Comparison of ENCODE assay signal across 34 cellular contexts in the genomic region with DNA sequence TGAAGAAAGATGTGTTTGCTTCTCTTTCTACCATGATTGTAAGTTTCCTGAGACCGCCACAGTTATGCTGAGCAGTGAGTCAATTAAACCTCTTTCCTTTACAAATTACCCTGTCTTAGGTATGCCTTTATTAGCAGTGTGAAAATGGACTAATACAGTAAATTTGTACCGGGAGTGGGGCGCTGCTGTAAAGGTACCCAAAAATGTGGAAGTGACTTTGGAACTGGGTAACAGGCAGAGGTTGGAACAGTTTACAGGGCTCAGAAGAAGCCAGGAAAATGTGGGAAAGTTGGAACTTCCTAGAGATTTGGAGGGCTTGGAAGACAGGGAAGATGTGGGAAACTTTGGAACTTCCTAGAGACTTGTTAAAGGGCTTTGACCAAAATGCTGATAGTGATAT. TPM values are rescaled to one million over a fixed set of nuclear protein-coding genes. Genes with fewer than 3 reads are reported as not detected.
DNase-seq lines count a peak whose midpoint lies in the region; ATAC-seq, FAIRE-seq and TF ChIP-seq lines count a peak whose summit lies in the region.
"Had no signal": no experiment of that assay in that cellular context is flagged by ENCODE, and none has a peak within 500 bp of the region (broad histone marks: within the 10 kb centered on the region; RNA-seq: fewer than 3 reads in every experiment).

No MANE protein-coding gene starts in this region.

- CTCF ChIA-PET in HEK293 (lab: Yijun Ruan, JAX) (interaction anchor here (0.6 kb wide), 1 partner anchor 557 kb away, joined by 3 read pairs; no protein-coding TSS in a partner anchor), K562 (lab: Yijun Ruan, JAX; ENCODE audit: low intra/inter-chr PET ratio) (no interaction called here)

- H3K36me3 Mint-ChIP-seq in endothelial cell (ENCODE audit: low read depth, unreplicated experiment) (peaks cover 9% of the 10 kb centered on the region), progenitor cell of endocrine pancreas (ENCODE audit: insufficient read depth) (peaks cover 3% of the 10 kb centered on the region)
- no peaks in the 10 kb centered on the region for H3K36me3 Mint-ChIP-seq in stimulated activated effector memory CD8-positive, alpha-beta T cell treated with anti-CD3 and anti-CD28 coated beads, Interleukin-12 subunit alpha, Interleukin-12 subunit beta, amount 100 ng/mL, for 72 hours
- H3K36me3 Mint-ChIP-seq: CD14-positive monocyte; CD8-positive, alpha-beta T cell had no signal

- intact Hi-C loops in K562 (cut with micrococcal nuclease) = no loop called here

- no peaks in the 10 kb centered on the region for H4K20me1 ChIP-seq in K562 (replicated peaks; ENCODE audit: control insufficient read depth, insufficient read depth, low read length)
- H4K20me1 ChIP-seq: BLaER1; BLaER1 treated with 17β-estradiol and CSF1 and Interleukin-3, amounts not matched to agents 10 nM and 100 nM had no signal

- H3K9me3 Mint-ChIP-seq in endothelial cell (ENCODE audit: unreplicated experiment) = peaks cover 11% of the 10 kb centered on the region
- peaks cover 15% of the 10 kb centered on the region for H3K9me3 Mint-ChIP-seq in progenitor cell of endocrine pancreas (ENCODE audit: low read depth)
- H3K9me3 Mint-ChIP-seq in stimulated activated effector memory CD8-positive, alpha-beta T cell treated with anti-CD3 and anti-CD28 coated beads, Interleukin-12 subunit alpha, Interleukin-12 subunit beta, amount 100 ng/mL, for 72 hours = peaks cover 11% of the 10 kb centered on the region

- in situ Hi-C loops in K562 (cut with MboI) = no loop called here

- H3K36me3 ChIP-seq in HEK293 (ENCODE audit: control insufficient read depth in 2 of 2, insufficient read depth in 1 of 2, low read length in 2 of 2) (no peaks in the 10 kb centered on the region), K562 (ENCODE audit: control insufficient read depth, insufficient read depth, low read length) (no peaks in the 10 kb centered on the region)
- H3K36me3 ChIP-seq: BE2C, BLaER1 had no signal

- FAIRE-seq in K562 (lab: Jason Lieb, UNC) = no peak
- FAIRE-seq: A204.1, A549, D721Med had no signal

- DNase-seq in K562 (ENCODE audit: extremely low read depth in 1 of 4, low spot score in 3 of 4) = no peak
- DNase-seq in endothelial cell (ENCODE audit: low spot score) = no peak
- DNase-seq in progenitor cell of endocrine pancreas (ENCODE audit: low spot score, unreplicated experiment) = no peak
- DNase-seq in stimulated activated effector memory CD8-positive, alpha-beta T cell treated with anti-CD3 and anti-CD28 coated beads, Interleukin-12 subunit alpha, Interleukin-12 subunit beta, amount 100 ng/mL, for 72 hours (ENCODE audit: low spot score in 2 of 2) = no peak
- DNase-seq: 8988T; ACHN; AML-193; BE2C; C1 segment of cervical spinal cord; Caco-2; Calu3; CD4-positive, alpha-beta memory T cell; CD4-positive, alpha-beta T cell; CD4-positive, CD25-positive, alpha-beta regulatory T cell; CD8-positive, alpha-beta memory T cell; CD8-positive, alpha-beta T cell; COR-L47; DMS 273 treated with DMSO at 0.1 percent for 48 hours; DMS153; DMS79; DMS79 treated with DMSO at 0.1 percent for 48 hours; DND-41; EL had no signal

- H3K79me2 ChIP-seq in K562 (ENCODE audit: control insufficient read depth, insufficient read depth, low read length) = no peaks in the 10 kb centered on the region

- TF ChIP-seq POLR2A in K562 (conservative IDR thresholded peaks at IDR 0.05) = no peak
- TF ChIP-seq POLR2A in GM18505 (IDR thresholded peaks at IDR 0.05; ENCODE audit: borderline replicate concordance, extremely low read depth, insufficient read depth, insufficient read length) = no peak

- H3K4me1 Mint-ChIP-seq in endothelial cell (ENCODE audit: unreplicated experiment) (no peaks in the 10 kb centered on the region), progenitor cell of endocrine pancreas (ENCODE audit: low read depth) (no peaks in the 10 kb centered on the region)
- H3K4me1 Mint-ChIP-seq in stimulated activated effector memory CD8-positive, alpha-beta T cell treated with anti-CD3 and anti-CD28 coated beads, Interleukin-12 subunit alpha, Interleukin-12 subunit beta, amount 100 ng/mL, for 72 hours = no peaks in the 10 kb centered on the region
- H3K4me1 Mint-ChIP-seq: B cell; CD14-positive monocyte; CD4-positive, alpha-beta memory T cell; CD8-positive, alpha-beta memory T cell had no signal

- 51% methylated on average over 3 of the region's 3 CpGs for WGBS in K562 (ENCODE audit: insufficient coverage, low coverage, missing lambda C conversion rate)

- TF ChIP-seq RAD21 in K562 (CRISPR knock-in tag; conservative IDR thresholded peaks at IDR 0.05 in 1 of 2, IDR thresholded peaks at IDR 0.05 in 1 of 2) = no peak

- H3K9me3 ChIP-seq in HEK293 (ENCODE audit: control insufficient read depth, insufficient read depth, low read depth, low read length) (no peaks in the 10 kb centered on the region), K562 (replicated peaks; ENCODE audit: control insufficient read depth, insufficient read depth, low read depth, low read length) (no peaks in the 10 kb centered on the region; the same call in 1 of the 2 replicates)

- POLR2A ChIA-PET in HEK293 (lab: Yijun Ruan, JAX) (no interaction called here), K562 (lab: Yijun Ruan, JAX) (no interaction called here)

- TF ChIP-seq CTCF in HEK293 (tag by site-specific recombination; IDR thresholded peaks at IDR 0.05) = no peak
- TF ChIP-seq CTCF in K562 (IDR thresholded peaks at IDR 0.05 in 2 of 3, conservative IDR thresholded peaks at IDR 0.05 in 1 of 3; ENCODE audit: insufficient read depth in 2 of 3, low read depth in 1 of 3, low read length in 3 of 3) = no peak
- TF ChIP-seq CTCF in endothelial cell (IDR thresholded peaks at IDR 0.05; ENCODE audit: unreplicated experiment) = no peak
- TF ChIP-seq CTCF in progenitor cell of endocrine pancreas (IDR thresholded peaks at IDR 0.05; ENCODE audit: unreplicated experiment) = no peak

- ATAC-seq in K562 (no peak), GM18505 (IDR thresholded peaks at IDR 0.05; ENCODE audit: unreplicated experiment) (no peak)
- no peak for ATAC-seq in stimulated activated effector memory CD8-positive, alpha-beta T cell treated with anti-CD3 and anti-CD28 coated beads, Interleukin-12 subunit alpha, Interleukin-12 subunit beta, amount 100 ng/mL, for 72 hours
- ATAC-seq: A549; CD8-positive, alpha-beta T cell had no signal

- no peak for TF ChIP-seq EP300 in K562 (IDR thresholded peaks at IDR 0.05; ENCODE audit: low read length)

- no peaks in the 10 kb centered on the region for H3K9me1 ChIP-seq in K562 (ENCODE audit: control insufficient read depth, insufficient read depth, low read length)

- H3K27ac Mint-ChIP-seq in endothelial cell (ENCODE audit: unreplicated experiment) = no peak overlapping the region
- no peak overlapping the region for H3K27ac Mint-ChIP-seq in progenitor cell of endocrine pancreas
- no peak overlapping the region for H3K27ac Mint-ChIP-seq in stimulated activated effector memory CD8-positive, alpha-beta T cell treated with anti-CD3 and anti-CD28 coated beads, Interleukin-12 subunit alpha, Interleukin-12 subunit beta, amount 100 ng/mL, for 72 hours
- H3K27ac Mint-ChIP-seq: B cell; CD14-positive monocyte; CD4-positive, alpha-beta T cell; CD4-positive, CD25-positive, alpha-beta regulatory T cell; CD8-positive, alpha-beta T cell had no signal

- H3K4me3 ChIP-seq in HEK293 (ENCODE audit: low read depth, low read length) (no peak overlapping the region), K562 (no peak overlapping the region)
- H3K4me3 ChIP-seq: A549; BLaER1; BLaER1 treated with 17β-estradiol and CSF1 and Interleukin-3, amounts not matched to agents 10 nM and 100 nM had no signal

- no peaks in the 10 kb centered on the region for H3K27me3 ChIP-seq in K562 (ENCODE audit: control insufficient read depth in 2 of 2, insufficient read depth in 2 of 2, low read length in 2 of 2)
- H3K27me3 ChIP-seq: BE2C; BLaER1; BLaER1 treated with 17β-estradiol and CSF1 and Interleukin-3, amounts not matched to agents 10 nM and 100 nM had no signal

- H3K4me1 ChIP-seq in HEK293 (ENCODE audit: control insufficient read depth, insufficient read depth, low read length) (no peaks in the 10 kb centered on the region), K562 (replicated peaks in 1 of 2; ENCODE audit: control insufficient read depth in 2 of 2, insufficient read depth in 2 of 2, low read length in 2 of 2) (no peaks in the 10 kb centered on the region)
- H3K4me1 ChIP-seq: A549; BE2C; BLaER1; BLaER1 treated with 17β-estradiol and CSF1 and Interleukin-3, amounts not matched to agents 10 nM and 100 nM; Caco-2 had no signal

- H3K27ac ChIP-seq in HEK293 (ENCODE audit: extremely low read depth, low read depth, low read length) (no peak overlapping the region), K562 (ENCODE audit: extremely low read depth, low read depth, low read length) (no peak overlapping the region)
- H3K27ac ChIP-seq: 22Rv1; A549; BLaER1; BLaER1 treated with 17β-estradiol and CSF1 and Interleukin-3, amounts not matched to agents 10 nM and 100 nM; C4-2B had no signal

- H3K4me2 ChIP-seq in K562 (ENCODE audit: insufficient read depth, low read length) = no peak overlapping the region
- H3K4me2 ChIP-seq: A549; BLaER1; BLaER1 treated with 17β-estradiol and CSF1 and Interleukin-3, amounts not matched to agents 10 nM and 100 nM had no signal

- no TSS peak for BruUV-seq in K562 (replicated peaks; lab: Mats Ljungman, UMichigan)

- no peak overlapping the region for H2AFZ ChIP-seq in K562 (ENCODE audit: low read depth, low read length)

- no peak overlapping the region for H3K9ac ChIP-seq in K562 (ENCODE audit: insufficient read depth in 1 of 2, low read depth in 2 of 2, low read length in 2 of 2)
- H3K9ac ChIP-seq: BLaER1; BLaER1 treated with 17β-estradiol and CSF1 and Interleukin-3, amounts not matched to agents 10 nM and 100 nM had no signal

- H3K4me3 Mint-ChIP-seq in endothelial cell (ENCODE audit: unreplicated experiment) = peak overlapping the region; percentile 77
- no peak overlapping the region for H3K4me3 Mint-ChIP-seq in progenitor cell of endocrine pancreas (ENCODE audit: low read depth)
- no peak overlapping the region for H3K4me3 Mint-ChIP-seq in stimulated activated effector memory CD8-positive, alpha-beta T cell treated with anti-CD3 and anti-CD28 coated beads, Interleukin-12 subunit alpha, Interleukin-12 subunit beta, amount 100 ng/mL, for 72 hours
- H3K4me3 Mint-ChIP-seq: B cell; CD14-positive monocyte; CD4-positive, alpha-beta memory T cell; CD4-positive, alpha-beta T cell; CD4-positive, CD25-positive, alpha-beta regulatory T cell; CD8-positive, alpha-beta memory T cell; CD8-positive, alpha-beta T cell had no signal

- no peaks in the 10 kb centered on the region for H3K27me3 Mint-ChIP-seq in endothelial cell (ENCODE audit: unreplicated experiment)
- no peaks in the 10 kb centered on the region for H3K27me3 Mint-ChIP-seq in progenitor cell of endocrine pancreas
- H3K27me3 Mint-ChIP-seq: B cell; CD4-positive, alpha-beta memory T cell; CD4-positive, alpha-beta T cell; CD4-positive, CD25-positive, alpha-beta regulatory T cell; CD8-positive, alpha-beta memory T cell had no signal

RNA-seq across cellular contexts. Expression of a gene that starts 9.2 kb away (rescaled TPM):
- total RNA-seq in K562 (2011; cell fraction: chromatin; rRNA removed; ENCODE audit: low replicate concordance) = 12.8 and 71.8 TPM in 2 replicates
- total RNA-seq in K562 (2011; cell fraction: nucleolus; rRNA removed) = 5.8 and 9.7 TPM in 2 replicates
- 20.5 and 29.9 TPM in 2 replicates for total RNA-seq in K562 (2011; cell fraction: nucleoplasm; rRNA removed)
- total RNA-seq in K562 (2014; rRNA removed) (13.1 and 13.5 TPM in 2 replicates), K562 (2014; rRNA removed; fragmentation: Illumina TruSeq; extraction: Trizol) (14.4 and 15.6 TPM in 2 replicates), K562 (2015; rRNA removed; fragmentation: Illumina TruSeq; extraction: Trizol) (19.3 and 20.8 TPM in 2 replicates), K562 (2021) (23.7 TPM in 2 replicates), endothelial cell (ENCODE audit: unreplicated experiment) (72.3 TPM), progenitor cell of endocrine pancreas (58.8 and 64.4 TPM in 2 replicates)
- polyA plus RNA-seq in K562 (2011; rRNA removed) (6.2 and 10.2 TPM in 2 replicates), K562 (2014; fragmentation: Illumina TruSeq; extraction: Trizol) (12.6 and 19.2 TPM in 2 replicates), K562 (2014; fragmentation: Nextera tagmentation; extraction: Ambion mirVana) (1 to 10 TPM; 6.2 TPM), K562 (2014; rRNA removed) (10.6 and 13.0 TPM in 2 replicates)
- 1.9 and 2.9 TPM in 2 replicates for polyA plus RNA-seq in K562 (2011; cell fraction: cytosol; rRNA removed)
- 5.9 and 7.5 TPM in 2 replicates for polyA plus RNA-seq in K562 (2011; cell fraction: nucleus; rRNA removed)
- 6.5 and 10.7 TPM in 2 replicates for polyA plus RNA-seq in K562 (2012)
- 31.5 and 31.8 TPM in 2 replicates for polyA minus RNA-seq in K562 (2011; rRNA and poly(A)+ RNA removed)
- 12.0 and 20.3 TPM in 2 replicates for polyA minus RNA-seq in K562 (2011; cell fraction: cytosol; rRNA and poly(A)+ RNA removed)
- 20.5 and 34.2 TPM in 2 replicates for polyA minus RNA-seq in K562 (2011; cell fraction: nucleus; rRNA and poly(A)+ RNA removed)

RNA-seq across cellular contexts. Expression of a gene that starts 38.4 kb away (rescaled TPM):
- total RNA-seq in K562 (2011; cell fraction: chromatin; rRNA removed; ENCODE audit: low replicate concordance) = 34.0 and 182 TPM in 2 replicates
- 12.3 and 20.1 TPM in 2 replicates for total RNA-seq in K562 (2011; cell fraction: nucleolus; rRNA removed)
- total RNA-seq in K562 (2011; cell fraction: nucleoplasm; rRNA removed) = 82.9 and 163 TPM in 2 replicates
- total RNA-seq in K562 (2014; rRNA removed) = 33.9 and 34.9 TPM in 2 replicates
- 76.4 and 87.4 TPM in 2 replicates for total RNA-seq in K562 (2014; rRNA removed; fragmentation: Illumina TruSeq; extraction: Trizol)
- total RNA-seq in K562 (2015; rRNA removed; fragmentation: Illumina TruSeq; extraction: Trizol) = 52.2 and 58.3 TPM in 2 replicates
- 42.4 and 45.9 TPM in 2 replicates for total RNA-seq in K562 (2021)
- 45.0 and 56.6 TPM in 2 replicates for polyA plus RNA-seq in K562 (2011; rRNA removed)
- polyA plus RNA-seq in K562 (2011; cell fraction: cytosol; rRNA removed) = 4.4 and 10.9 TPM in 2 replicates
- polyA plus RNA-seq in K562 (2011; cell fraction: nucleus; rRNA removed) = 24.9 and 29.1 TPM in 2 replicates
- 29.5 and 32.7 TPM in 2 replicates for polyA plus RNA-seq in K562 (2012)
- 41.5 and 58.0 TPM in 2 replicates for polyA plus RNA-seq in K562 (2014; fragmentation: Illumina TruSeq; extraction: Trizol)
- 10 to 100 TPM; 46.2 to 46.5 TPM for polyA plus RNA-seq in K562 (2014; fragmentation: Nextera tagmentation; extraction: Ambion mirVana)
- polyA plus RNA-seq in K562 (2014; rRNA removed) = 39.0 and 48.7 TPM in 2 replicates
- polyA minus RNA-seq in K562 (2011; rRNA and poly(A)+ RNA removed) = 46.1 and 56.4 TPM in 2 replicates
- 10.5 and 10.8 TPM in 2 replicates for polyA minus RNA-seq in K562 (2011; cell fraction: cytosol; rRNA and poly(A)+ RNA removed)
- 27.7 and 48.0 TPM in 2 replicates for polyA minus RNA-seq in K562 (2011; cell fraction: nucleus; rRNA and poly(A)+ RNA removed)
- total RNA-seq in endothelial cell (ENCODE audit: unreplicated experiment) = 81.1 TPM
- total RNA-seq in progenitor cell of endocrine pancreas = 155 TPM in 2 replicates
